Comparison of ENCODE assay signal across 2 cellular contexts in genomic region chr15:73986776-73987056, GRCh38.
TF ChIP-seq lines count a peak whose summit lies in the region.

No MANE protein-coding gene starts in this region.

TF ChIP-seq in IMR-90, 13 proteins besides CTCF, POLR2A, EP300 and RAD21:
- TF ChIP-seq CHD1 (IDR thresholded peaks at IDR 0.05; ENCODE audit: low read depth, low read length) = no peak
- no peak for TF ChIP-seq MXI1 (IDR thresholded peaks at IDR 0.05; ENCODE audit: borderline replicate concordance, low read depth, low read length)
- TF ChIP-seq FOS (IDR thresholded peaks at IDR 0.05; ENCODE audit: low read depth, low read length) = no peak
- no peak for TF ChIP-seq RCOR1 (IDR thresholded peaks at IDR 0.05; ENCODE audit: insufficient replicate concordance, low read length)
- no peak for TF ChIP-seq MAZ (IDR thresholded peaks at IDR 0.05; ENCODE audit: borderline replicate concordance, low read depth, low read length)
- no peak for TF ChIP-seq NFE2L2 (IDR thresholded peaks at IDR 0.05; ENCODE audit: low read depth, low read length)
- TF ChIP-seq CEBPB (IDR thresholded peaks at IDR 0.05; ENCODE audit: low read depth, low read length) = no peak
- no peak for TF ChIP-seq MAFK (IDR thresholded peaks at IDR 0.05; ENCODE audit: low read depth, low read length)
- no peak for TF ChIP-seq USF2 (IDR thresholded peaks at IDR 0.05; ENCODE audit: low read depth, low read length)
- TF ChIP-seq SMC3 (IDR thresholded peaks at IDR 0.05; ENCODE audit: low read depth, low read length) = no peak
- no peak for TF ChIP-seq ELK1 (IDR thresholded peaks at IDR 0.05; ENCODE audit: borderline replicate concordance, low read depth, low read length)
- no peak for TF ChIP-seq BHLHE40 (IDR thresholded peaks at IDR 0.05; ENCODE audit: low read depth, low read length)
- TF ChIP-seq RFX5 (IDR thresholded peaks at IDR 0.05; ENCODE audit: low read depth, low read length) = no peak

TF ChIP-seq in WTC11, 78 proteins besides CTCF, POLR2A, EP300 and RAD21:
- no peak for TF ChIP-seq JAZF1 (CRISPR knock-in tag; IDR thresholded peaks at IDR 0.05)
- no peak for TF ChIP-seq ZMAT4 (CRISPR knock-in tag; IDR thresholded peaks at IDR 0.05)
- TF ChIP-seq, protein P1, sequence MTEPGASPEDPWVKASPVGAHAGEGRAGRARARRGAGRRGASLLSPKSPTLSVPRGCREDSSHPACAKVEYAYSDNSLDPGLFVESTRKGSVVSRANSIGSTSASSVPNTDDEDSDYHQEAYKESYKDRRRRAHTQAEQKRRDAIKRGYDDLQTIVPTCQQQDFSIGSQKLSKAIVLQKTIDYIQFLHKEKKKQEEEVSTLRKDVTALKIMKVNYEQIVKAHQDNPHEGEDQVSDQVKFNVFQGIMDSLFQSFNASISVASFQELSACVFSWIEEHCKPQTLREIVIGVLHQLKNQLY (CRISPR knock-in tag; IDR thresholded peaks at IDR 0.05) = no peak
- no peak for TF ChIP-seq E2F1 (CRISPR knock-in tag; IDR thresholded peaks at IDR 0.05)
- TF ChIP-seq TEAD1 (CRISPR knock-in tag; IDR thresholded peaks at IDR 0.05) = no peak
- TF ChIP-seq PRDM15 (CRISPR knock-in tag; IDR thresholded peaks at IDR 0.05) = no peak
- no peak for TF ChIP-seq ZNF138 (CRISPR knock-in tag; conservative IDR thresholded peaks at IDR 0.05)
- no peak for TF ChIP-seq PRRX2 (CRISPR knock-in tag; IDR thresholded peaks at IDR 0.05)
- TF ChIP-seq ATF2 (CRISPR knock-in tag; IDR thresholded peaks at IDR 0.05; ENCODE audit: borderline replicate concordance, low read depth) = no peak
- TF ChIP-seq ZBTB43 (CRISPR knock-in tag; IDR thresholded peaks at IDR 0.05) = no peak
- TF ChIP-seq SMAD3 (CRISPR knock-in tag; IDR thresholded peaks at IDR 0.05; ENCODE audit: borderline replicate concordance) = no peak
